Comparison of ENCODE assay signal across 8 cellular contexts in genomic region chr17:63848834-63849689, GRCh38. TPM values are rescaled to one million over a fixed set of nuclear protein-coding genes. Genes with fewer than 3 reads are reported as not detected.
DNase-seq lines count a peak whose midpoint lies in the region; ATAC-seq and TF ChIP-seq lines count a peak whose summit lies in the region.

No MANE protein-coding gene starts in this region.

- POLR2A ChIA-PET in SK-N-SH (lab: Yijun Ruan, JAX), result no interaction called here

- H3K27me3 Mint-ChIP-seq in activated naive CD8-positive, alpha-beta T cell treated with anti-CD3 and anti-CD28 coated beads for 36 hours, result peaks cover 4% of the 10 kb centered on the region

- H3K4ac ChIP-seq in trophoblast cell (ENCODE audit: low read depth, low read length), result no peak overlapping the region

- H3K4me2 ChIP-seq in SK-N-SH, result no peak overlapping the region
- H3K4me2 ChIP-seq in trophoblast cell (ENCODE audit: low read length), result peak overlapping the region; percentile 50

- H2BK12ac ChIP-seq in trophoblast cell (ENCODE audit: low read length), result peak overlapping the region; percentile 93

- peak overlapping the region; percentile 52 for H3K14ac ChIP-seq in trophoblast cell (ENCODE audit: low read length)

- H4K12ac ChIP-seq in trophoblast cell (ENCODE audit: low read depth, low read length), result peak overlapping the region; percentile 29

- H3K4me3 ChIP-seq in SK-N-SH (ENCODE audit: low read depth in 2 of 2, low read length in 1 of 2), result no peak overlapping the region; a peak in 1 of 4 replicates
- H3K4me3 ChIP-seq in cardiac muscle cell, result no peak overlapping the region
- H3K4me3 ChIP-seq in trophoblast cell (ENCODE audit: low read depth, low read length), result peak overlapping the region; percentile 26
- no peak overlapping the region for H3K4me3 ChIP-seq in thyroid gland (replicated peaks in 1 of 3)

- H3K27me3 ChIP-seq in SK-N-SH (ENCODE audit: insufficient read depth), result peaks cover 2% of the 10 kb centered on the region; the same call in 1 of the 2 replicates
- H3K27me3 ChIP-seq in cardiac muscle cell, result peaks cover 11% of the 10 kb centered on the region
- no peaks in the 10 kb centered on the region for H3K27me3 ChIP-seq in trophoblast cell (ENCODE audit: insufficient read depth, low read length)
- no peaks in the 10 kb centered on the region for H3K27me3 ChIP-seq in thyroid gland

- H3K9me3 ChIP-seq in SK-N-SH (no peaks in the 10 kb centered on the region), cardiac muscle cell (ENCODE audit: low read depth) (no peaks in the 10 kb centered on the region), trophoblast cell (ENCODE audit: insufficient read depth, low read depth, low read length) (peaks cover 14% of the 10 kb centered on the region), thyroid gland (no peaks in the 10 kb centered on the region)

- H3K18ac ChIP-seq in trophoblast cell (ENCODE audit: low read length), result peak overlapping the region; percentile 32

- H2AK5ac ChIP-seq in trophoblast cell (ENCODE audit: low read length), result no peak overlapping the region

- H3K4me3 Mint-ChIP-seq in activated naive CD8-positive, alpha-beta T cell treated with anti-CD3 and anti-CD28 coated beads for 36 hours, result peak overlapping the region; percentile 80

- intact Hi-C loops in thyroid gland (cut with DNase I), result no loop called here

- TF ChIP-seq EP300 in SK-N-SH (IDR thresholded peaks at IDR 0.05; ENCODE audit: borderline replicate concordance in 1 of 2, low read depth in 1 of 2, low read length in 1 of 2), result no peak

- CTCF ChIA-PET in SK-N-SH (lab: Yijun Ruan, JAX), result interaction anchor here (0.6 to 2.3 kb wide), 7 partner anchors 10 to 70 kb away, joined by 3 to 7 read pairs (median 3); partner anchors contain the start of gene CSHL1

- H3K4me1 ChIP-seq in SK-N-SH (ENCODE audit: control insufficient read depth in 1 of 2, insufficient read depth in 2 of 2, low read depth in 1 of 2, low read length in 1 of 2) (no peaks in the 10 kb centered on the region), cardiac muscle cell (ENCODE audit: low read depth) (no peaks in the 10 kb centered on the region), trophoblast cell (ENCODE audit: control insufficient read depth in 1 of 2, insufficient read depth in 2 of 2, low read length in 2 of 2) (peaks cover 0 to 3% of the 10 kb centered on the region in 2 experiments), thyroid gland (peaks cover 6 to 10% of the 10 kb centered on the region in 2 donors)

- H3K23ac ChIP-seq in trophoblast cell (ENCODE audit: low read length), result no peak overlapping the region

- H3K79me1 ChIP-seq in trophoblast cell (ENCODE audit: low read length), result peaks cover 3% of the 10 kb centered on the region

- no peak for TF ChIP-seq POLR2A in thyroid gland (IDR thresholded peaks at IDR 0.05)

- H3F3A ChIP-seq in SK-N-SH (replicated peaks; ENCODE audit: insufficient read depth), result peaks cover 5% of the 10 kb centered on the region

- peak; percentile 30 for DNase-seq in DMS 273 (lab: John Stamatoyannopoulos, UW; ENCODE audit: unreplicated experiment)
- DNase-seq in DMS 273 treated with DMSO at 0.1 percent for 48 hours (lab: John Stamatoyannopoulos, UW), result no peak
- peak; percentile 66 for DNase-seq in SK-N-SH
- peak; percentile 96 for DNase-seq in activated naive CD8-positive, alpha-beta T cell treated with anti-CD3 and anti-CD28 coated beads for 36 hours
- DNase-seq in cardiac muscle cell (ENCODE audit: low read depth in 1 of 2, low spot score in 1 of 2), result peak; percentile 83 to 95
- peak; percentile 93 to 99 for DNase-seq in trophoblast cell
- peak; percentile 90 for DNase-seq in thyroid gland

- peaks cover 21% of the 10 kb centered on the region for H3K4me1 Mint-ChIP-seq in activated naive CD8-positive, alpha-beta T cell treated with anti-CD3 and anti-CD28 coated beads for 36 hours

- no peak overlapping the region for H3K9ac ChIP-seq in SK-N-SH
- H3K9ac ChIP-seq in trophoblast cell (ENCODE audit: low read length), result no peak overlapping the region

- H3K27ac Mint-ChIP-seq in activated naive CD8-positive, alpha-beta T cell treated with anti-CD3 and anti-CD28 coated beads for 36 hours, result peak overlapping the region; percentile 95

- H3K27ac ChIP-seq in SK-N-SH (ENCODE audit: low read depth in 2 of 2, low read length in 1 of 2) (no peak overlapping the region), cardiac muscle cell (no peak overlapping the region), trophoblast cell (ENCODE audit: low read depth, low read length) (no peak overlapping the region), thyroid gland (peak overlapping the region in 2 of 3 donors; percentile 6 to 29)

- 83% methylated on average over 82 of the region's 82 CpGs for WGBS in SK-N-SH (ENCODE audit: low lambda C conversion rate)
- WGBS in trophoblast cell (ENCODE audit: extremely low coverage, insufficient coverage, insufficient read length), result no CpG with 5 or more reads among the region's 82 CpGs
- 15 to 31% methylated on average over 31 to 63 of the region's 82 CpGs for WGBS in thyroid gland, 2 donors

- no peaks in the 10 kb centered on the region for H4K20me1 ChIP-seq in SK-N-SH (ENCODE audit: insufficient read depth)

- peak overlapping the region; percentile 95 for H4K8ac ChIP-seq in trophoblast cell (ENCODE audit: low read depth, low read length)

- no peak overlapping the region for H2BK5ac ChIP-seq in trophoblast cell (ENCODE audit: low read depth, low read length, poor library complexity)

- no peak for TF ChIP-seq RAD21 in SK-N-SH (IDR thresholded peaks at IDR 0.05; ENCODE audit: low read length)

- peaks cover 14% of the 10 kb centered on the region for H3K9me3 Mint-ChIP-seq in activated naive CD8-positive, alpha-beta T cell treated with anti-CD3 and anti-CD28 coated beads for 36 hours

- peak overlapping the region; percentile 67 for H4K91ac ChIP-seq in trophoblast cell (ENCODE audit: low read depth, low read length)

- TF ChIP-seq CTCF in SK-N-SH (IDR thresholded peaks at IDR 0.05) (no peak), cardiac muscle cell (IDR thresholded peaks at IDR 0.05; ENCODE audit: low read depth, low read length) (peak; percentile 71), thyroid gland (IDR thresholded peaks at IDR 0.05) (peak in 4 of 6 experiments; percentile 16 to 73 (median 65))

- H2AFZ ChIP-seq in SK-N-SH (ENCODE audit: low read depth) (no peak overlapping the region), trophoblast cell (ENCODE audit: insufficient read depth, low read length, poor library complexity) (peak overlapping the region; percentile 90)

- ATAC-seq in HG03139 (IDR thresholded peaks at IDR 0.05; ENCODE audit: unreplicated experiment), result peak; percentile 85

- H2BK120ac ChIP-seq in trophoblast cell (ENCODE audit: insufficient read depth, low read length, poor library complexity), result peak overlapping the region; percentile 65

- H3K36me3 Mint-ChIP-seq in activated naive CD8-positive, alpha-beta T cell treated with anti-CD3 and anti-CD28 coated beads for 36 hours, result peaks cover 6% of the 10 kb centered on the region

- no peaks in the 10 kb centered on the region for H3K9me2 ChIP-seq in SK-N-SH

- H3K79me2 ChIP-seq in SK-N-SH (ENCODE audit: insufficient read depth) (no peaks in the 10 kb centered on the region), trophoblast cell (ENCODE audit: control insufficient read depth, insufficient read depth, low read length, poor library complexity) (no peaks in the 10 kb centered on the region)

- H3K36me3 ChIP-seq in SK-N-SH (replicated peaks in 1 of 2; ENCODE audit: control insufficient read depth in 1 of 2, insufficient read depth in 2 of 2, low read length in 1 of 2), result no peaks in the 10 kb centered on the region
- no peaks in the 10 kb centered on the region for H3K36me3 ChIP-seq in cardiac muscle cell
- no peaks in the 10 kb centered on the region for H3K36me3 ChIP-seq in trophoblast cell (ENCODE audit: control insufficient read depth in 1 of 2, insufficient read depth in 2 of 2, low read length in 2 of 2)
- H3K36me3 ChIP-seq in thyroid gland, result no peaks in the 10 kb centered on the region

RNA-seq across cellular contexts. Expression of gene SMARCD2, which starts 6.6 kb away (rescaled TPM):
- polyA plus RNA-seq in SK-N-SH (2012; rRNA removed) (89.1 and 106 TPM in 2 replicates), cardiac muscle cell (40.3 and 45.4 TPM in 2 replicates)
- 62.3 and 82.2 TPM in 2 replicates for polyA plus RNA-seq in SK-N-SH (2012; cell fraction: cytosol; rRNA removed)
- polyA plus RNA-seq in SK-N-SH (2012; cell fraction: nucleus; rRNA removed), result 84.7 and 121 TPM in 2 replicates
- total RNA-seq in activated naive CD8-positive, alpha-beta T cell treated with anti-CD3 and anti-CD28 coated beads for 36 hours, result 10 to 100 TPM; 91.6 to 93.5 TPM
- total RNA-seq in cardiac muscle cell (39.2 and 67.6 TPM in 2 replicates), thyroid gland (100 to 1,000 TPM in 1 of 4 donors, 10 to 100 TPM in 3; 75.0 to 101 (median 90.4) TPM)
- polyA plus RNA-seq in trophoblast cell (2013), result 41.9 and 43.4 TPM in 2 replicates

RNA-seq across cellular contexts. Expression of gene FTSJ3, which starts 21.6 kb away (rescaled TPM):
- polyA plus RNA-seq in SK-N-SH (2012; rRNA removed) (148 and 180 TPM in 2 replicates), cardiac muscle cell (52.2 and 57.3 TPM in 2 replicates)
- polyA plus RNA-seq in SK-N-SH (2012; cell fraction: cytosol; rRNA removed), result 147 and 150 TPM in 2 replicates
- 242 and 303 TPM in 2 replicates for polyA plus RNA-seq in SK-N-SH (2012; cell fraction: nucleus; rRNA removed)
- 10 to 100 TPM; 91.2 to 91.5 TPM for total RNA-seq in activated naive CD8-positive, alpha-beta T cell treated with anti-CD3 and anti-CD28 coated beads for 36 hours
- total RNA-seq in cardiac muscle cell (43.1 and 47.2 TPM in 2 replicates), thyroid gland (10 to 100 TPM; 37.8 to 64.7 (median 47.2) TPM)
- polyA plus RNA-seq in trophoblast cell (2013), result 31.9 and 33.0 TPM in 2 replicates

RNA-seq across cellular contexts. Expression of gene PSMC5, which starts 21.8 kb away (rescaled TPM):
- polyA plus RNA-seq in SK-N-SH (2012; rRNA removed) (424 and 468 TPM in 2 replicates), cardiac muscle cell (144 and 230 TPM in 2 replicates)
- polyA plus RNA-seq in SK-N-SH (2012; cell fraction: cytosol; rRNA removed), result 441 and 497 TPM in 2 replicates
- 369 and 384 TPM in 2 replicates for polyA plus RNA-seq in SK-N-SH (2012; cell fraction: nucleus; rRNA removed)
- 100 to 1,000 TPM; 178 to 187 TPM for total RNA-seq in activated naive CD8-positive, alpha-beta T cell treated with anti-CD3 and anti-CD28 coated beads for 36 hours
- total RNA-seq in cardiac muscle cell (42.7 and 57.7 TPM in 2 replicates), thyroid gland (10 to 100 TPM; 79.1 to 98.3 (median 86.4) TPM)
- polyA plus RNA-seq in trophoblast cell (2013), result 115 and 118 TPM in 2 replicates

RNA-seq across cellular contexts. Expression of gene CSH2, which starts 24.4 kb away (rescaled TPM):
- polyA plus RNA-seq in SK-N-SH (2012; rRNA removed), result not detected in 2 replicates
- polyA plus RNA-seq in SK-N-SH (2012; cell fraction: cytosol; rRNA removed), result not detected in 2 replicates
- polyA plus RNA-seq in SK-N-SH (2012; cell fraction: nucleus; rRNA removed), result not detected in 2 replicates
- not detected for total RNA-seq in activated naive CD8-positive, alpha-beta T cell treated with anti-CD3 and anti-CD28 coated beads for 36 hours
- total RNA-seq in cardiac muscle cell, result not detected in 2 replicates
- polyA plus RNA-seq in cardiac muscle cell, result not detected in 2 replicates
- not detected in 2 replicates for polyA plus RNA-seq in trophoblast cell (2013)
- not detected for total RNA-seq in thyroid gland

RNA-seq across cellular contexts. Expression of gene GH2, which starts 32.7 kb away (rescaled TPM):
- polyA plus RNA-seq in SK-N-SH (2012; rRNA removed) (not detected in 2 replicates), cardiac muscle cell (0.35 TPM in 1 of 2 replicates, not detected in the other)
- not detected in 2 replicates for polyA plus RNA-seq in SK-N-SH (2012; cell fraction: cytosol; rRNA removed)
- not detected in 2 replicates for polyA plus RNA-seq in SK-N-SH (2012; cell fraction: nucleus; rRNA removed)
- not detected for total RNA-seq in activated naive CD8-positive, alpha-beta T cell treated with anti-CD3 and anti-CD28 coated beads for 36 hours
- total RNA-seq in cardiac muscle cell (not detected in 2 replicates), thyroid gland (not detected)
- 0.18 TPM in 2 replicates for polyA plus RNA-seq in trophoblast cell (2013)

Comparison
In these comparisons a context has a peak if more than half of its experiments do, and no peak if none do; other contexts are left out.
1. H3K27ac ChIP-seq: peak in thyroid gland (2 of 3); none in SK-N-SH (0 of 2), cardiac muscle cell (single experiment) and trophoblast cell (single experiment).